Comparison of ENCODE assay signal across 9 cellular contexts in genomic region chr16:82061861-82062525, GRCh38. TPM values are rescaled to one million over a fixed set of nuclear protein-coding genes. Genes with fewer than 3 reads are reported as not detected.
DNase-seq lines count a peak whose midpoint lies in the region; ATAC-seq, FAIRE-seq and TF ChIP-seq lines count a peak whose summit lies in the region.
"Had no signal": no experiment of that assay in that cellular context is flagged by ENCODE, and none has a peak within 500 bp of the region (broad histone marks: within the 10 kb centered on the region; RNA-seq: fewer than 3 reads in every experiment).

No MANE protein-coding gene starts in this region.

- H3K4me1 ChIP-seq in pancreas, result no peaks in the 10 kb centered on the region

- 26 to 28% methylated on average over 5 of the region's 5 CpGs for WGBS in pancreas, 2 donors

- no peaks in the 10 kb centered on the region for H3K36me3 ChIP-seq in pancreas

- H3K4me3 ChIP-seq in dorsolateral prefrontal cortex, result no peak overlapping the region
- H3K4me3 ChIP-seq in pancreas, result no peak overlapping the region

- FAIRE-seq in pancreas (lab: Jason Lieb, UNC), result no peak

- peak in 3 of 4 donors; percentile 55 to 78 (median 77) for ATAC-seq in pancreas
- no peak for ATAC-seq in HG02610 (IDR thresholded peaks at IDR 0.05; ENCODE audit: unreplicated experiment)

- peaks cover 0 to 10% (median 0%) of the 10 kb centered on the region in 45 donors for H3K27me3 ChIP-seq in dorsolateral prefrontal cortex
- H3K27me3 ChIP-seq in pancreas, result no peaks in the 10 kb centered on the region

- H3K27ac ChIP-seq in dorsolateral prefrontal cortex, result no peak overlapping the region
- no peak overlapping the region for H3K27ac ChIP-seq in pancreas

- DNase-seq in NCI-H2227 (lab: John Stamatoyannopoulos, UW; ENCODE audit: unreplicated experiment) (peak; percentile 14), NCI-H2227 treated with DMSO at 0.1 percent for 48 hours (lab: John Stamatoyannopoulos, UW) (no peak), NAMALWA (ENCODE audit: low spot score) (peak; percentile 61), dorsolateral prefrontal cortex (no peak), pancreas (peak in 1 of 6 donors; percentile 21)
- no peak for DNase-seq in activated CD4-positive, CD25-positive, alpha-beta regulatory T cell treated with anti-CD3 and anti-CD28 coated beads, Interleukin-2, amount 50 U/mL, for 72 hours
- DNase-seq in activated effector memory CD4-positive, alpha-beta T cell treated with anti-CD3 and anti-CD28 coated beads, Interleukin-2, amount 50 U/mL, for 16 hours, result no peak
- DNase-seq: activated B cell treated with CpG ODN at 0.5 μM for 24 hours had no signal

- intact Hi-C loops in dorsolateral prefrontal cortex (cut with DNase I), result no loop called here
- intact Hi-C loops in pancreas (cut with DNase I), result no loop called here

- TF ChIP-seq CTCF in dorsolateral prefrontal cortex (IDR thresholded peaks at IDR 0.05 in 54 of 56, conservative IDR thresholded peaks at IDR 0.05 in 2 of 56; ENCODE audit: low read depth in 1 of 56, partially characterized antibody in 56 of 56), result peak in 39 of 56 donors; percentile 8 to 57 (median 31)
- TF ChIP-seq CTCF in pancreas (IDR thresholded peaks at IDR 0.05), result peak in 2 of 4 donors; percentile 7 to 22

- no peaks in the 10 kb centered on the region for H3K9me3 ChIP-seq in pancreas

RNA-seq across cellular contexts. Expression of gene HSD17B2, which starts 26.9 kb away (rescaled TPM):
- total RNA-seq in dorsolateral prefrontal cortex (under 1 TPM in 3 of 120 experiments, not detected in 117; 0.11 to 0.74 (median 0.55) TPM), pancreas (10 to 100 TPM in 5 of 6 donors, 1 to 10 TPM in 1; 8.0 to 66.9 (median 14.3) TPM)
- polyA plus RNA-seq in pancreas, result 10 to 100 TPM; 33.1 to 34.4 TPM
- total RNA-seq: activated B cell treated with CpG ODN at 0.5 μM for 24 hours had no signal

RNA-seq across cellular contexts. Expression of gene SDR42E1, which starts 50.7 kb away (rescaled TPM):
- total RNA-seq in dorsolateral prefrontal cortex (under 1 TPM in 21 of 120 experiments, not detected in 99; 0.03 to 0.47 (median 0.04) TPM), pancreas (10 to 100 TPM in 1 of 6 donors, 1 to 10 TPM in 5; 4.4 to 13.3 (median 7.1) TPM)
- 1 to 10 TPM; 2.5 TPM for polyA plus RNA-seq in pancreas

Comparison
In these comparisons a context has a peak if more than half of its experiments do, and no peak if none do; other contexts are left out.
1. DNase-seq: peak in NCI-H2227 (single experiment) and NAMALWA (single experiment); none in NCI-H2227 treated with DMSO at 0.1 percent for 48 hours (single experiment), dorsolateral prefrontal cortex (0 of 10), activated CD4-positive, CD25-positive, alpha-beta regulatory T cell treated with anti-CD3 and anti-CD28 coated beads, Interleukin-2, amount 50 U/mL, for 72 hours (single experiment) and activated effector memory CD4-positive, alpha-beta T cell treated with anti-CD3 and anti-CD28 coated beads, Interleukin-2, amount 50 U/mL, for 16 hours (single experiment).
2. RNA of gene HSD17B2, which starts 26.9 kb away (total RNA-seq): 8.0 to 66.9 TPM in pancreas; 0.11 to 0.74 TPM in dorsolateral prefrontal cortex; every median in the first group is over 4 times any median in the second.